2 cellular contexts compared by ENCODE assay signal in genomic region chr10:120897343-120897742, GRCh38.
TF ChIP-seq lines count a peak whose summit lies in the region.

No MANE protein-coding gene starts in this region.

TF ChIP-seq in K562, 482 proteins besides CTCF, POLR2A, EP300 and RAD21 (continues in another document):
- no peak for TF ChIP-seq BCOR (IDR thresholded peaks at IDR 0.05)
- TF ChIP-seq PKNOX1 (IDR thresholded peaks at IDR 0.05) = peak; percentile 14; the same call in 1 of the 2 replicates
- peak; percentile 31; the same call in 1 of the 2 replicates for TF ChIP-seq CTBP1 (IDR thresholded peaks at IDR 0.05; ENCODE audit: borderline replicate concordance)
- no peak for TF ChIP-seq IRF2 (CRISPR knock-in tag; IDR thresholded peaks at IDR 0.05)
- peak; percentile 69 for TF ChIP-seq MEIS2 (IDR thresholded peaks at IDR 0.05; ENCODE audit: partially characterized antibody)
- 0 out of 2 replicates have a peak, but pooled peaks have one; percentile 29 for TF ChIP-seq CXXC5 (CRISPR knock-in tag; IDR thresholded peaks at IDR 0.05)
- peak; percentile 55; the same call in 1 of the 2 replicates for TF ChIP-seq ETV1 (tag; conservative IDR thresholded peaks at IDR 0.05; ENCODE audit: low read depth)
- no peak for TF ChIP-seq ETV6 (IDR thresholded peaks at IDR 0.05; ENCODE audit: borderline replicate concordance in 1 of 2, low read depth in 2 of 2, low read length in 1 of 2)
- no peak for TF ChIP-seq ETV6 (CRISPR knock-in tag; IDR thresholded peaks at IDR 0.05; ENCODE audit: borderline replicate concordance)
- no peak for TF ChIP-seq ID3 (CRISPR knock-in tag; IDR thresholded peaks at IDR 0.05)
- no peak for TF ChIP-seq ID3 (tag; IDR thresholded peaks at IDR 0.05)
- TF ChIP-seq SRSF9 (IDR thresholded peaks at IDR 0.05; ENCODE audit: borderline replicate concordance, low read depth, low read length) = no peak
- 0 out of 2 replicates have a peak, but pooled peaks have one; percentile 40 for TF ChIP-seq ZNF584 (CRISPR knock-in tag; IDR thresholded peaks at IDR 0.05; ENCODE audit: low read depth)
- no peak for TF ChIP-seq PHB2 (IDR thresholded peaks at IDR 0.05; ENCODE audit: low read depth)
- no peak for TF ChIP-seq CEBPG (CRISPR knock-in tag; IDR thresholded peaks at IDR 0.05)
- TF ChIP-seq CEBPG (tag; conservative IDR thresholded peaks at IDR 0.05 in 1 of 2, IDR thresholded peaks at IDR 0.05 in 1 of 2) = peak in 1 of 2 experiments; percentile 83; a peak in 2 of 4 replicates
- TF ChIP-seq POLR2AphosphoS5 (IDR thresholded peaks at IDR 0.05; ENCODE audit: control insufficient read depth, insufficient read depth, low read depth, low read length) = no peak
- 0 out of 2 replicates have a peak, but pooled peaks have one; percentile 30 for TF ChIP-seq ZNF197 (CRISPR knock-in tag; IDR thresholded peaks at IDR 0.05; ENCODE audit: low read depth)
- no peak for TF ChIP-seq EWSR1 (IDR thresholded peaks at IDR 0.05; ENCODE audit: borderline replicate concordance, low read depth, partially characterized antibody)
- TF ChIP-seq ATF3 (IDR thresholded peaks at IDR 0.05) = peak; percentile 47; the same call in 1 of the 2 replicates
- TF ChIP-seq ATF3 (CRISPR knock-in tag; conservative IDR thresholded peaks at IDR 0.05) = no peak
- TF ChIP-seq HDAC8 (tag; IDR thresholded peaks at IDR 0.05) = no peak
- no peak for TF ChIP-seq ARNT (IDR thresholded peaks at IDR 0.05)
- no peak for TF ChIP-seq POLR3G (IDR thresholded peaks at IDR 0.05; ENCODE audit: extremely low read depth, insufficient read length, insufficient replicate concordance)
- TF ChIP-seq KHSRP (IDR thresholded peaks at IDR 0.05) = no peak
- no peak for TF ChIP-seq ZNF263 (CRISPR knock-in tag; IDR thresholded peaks at IDR 0.05; ENCODE audit: borderline replicate concordance)
- TF ChIP-seq SOX6 (IDR thresholded peaks at IDR 0.05) = peak; percentile 84
- no peak for TF ChIP-seq PBX2 (CRISPR knock-in tag; IDR thresholded peaks at IDR 0.05; ENCODE audit: low read depth)
- 0 out of 2 replicates have a peak, but pooled peaks have one; percentile 11 for TF ChIP-seq PBX2 (tag; conservative IDR thresholded peaks at IDR 0.05; ENCODE audit: low read depth)
- peak; percentile 66 for TF ChIP-seq FOSL1 (tag; conservative IDR thresholded peaks at IDR 0.05)
- no peak for TF ChIP-seq EZH2 (IDR thresholded peaks at IDR 0.05; ENCODE audit: borderline replicate concordance, low read depth, low read length)
- peak; percentile 24; the same call in 1 of the 2 replicates for TF ChIP-seq JUND (IDR thresholded peaks at IDR 0.05; ENCODE audit: borderline replicate concordance, low read depth, low read length)
- no peak for TF ChIP-seq JUND (tag; IDR thresholded peaks at IDR 0.05; ENCODE audit: borderline replicate concordance, low read depth, low read length)
- peak in 1 of 2 experiments; percentile 62; a peak in 1 of 4 replicates for TF ChIP-seq TRIM24 (IDR thresholded peaks at IDR 0.05)
- TF ChIP-seq ZNF24 (IDR thresholded peaks at IDR 0.05) = peak; percentile 49; the same call in 1 of the 2 replicates
- no peak for TF ChIP-seq LEF1 (IDR thresholded peaks at IDR 0.05)
- TF ChIP-seq WHSC1 (IDR thresholded peaks at IDR 0.05; ENCODE audit: low read length) = no peak
- TF ChIP-seq EP400 (IDR thresholded peaks at IDR 0.05) = 0 out of 2 replicates have a peak, but pooled peaks have one; percentile 21

TF ChIP-seq in HepG2, 621 proteins besides CTCF, POLR2A, EP300 and RAD21 (continues in another document):
- TF ChIP-seq NR2F6 (IDR thresholded peaks at IDR 0.05) = no peak
- TF ChIP-seq NR2F6 (CRISPR knock-in tag; IDR thresholded peaks at IDR 0.05) = peak; percentile 42; the same call in 1 of the 2 replicates
- no peak for TF ChIP-seq HOMEZ (CRISPR knock-in tag; IDR thresholded peaks at IDR 0.05; ENCODE audit: low read depth)
- TF ChIP-seq THRA (CRISPR knock-in tag; IDR thresholded peaks at IDR 0.05; ENCODE audit: borderline replicate concordance) = peak; percentile 88
- TF ChIP-seq MLXIP (CRISPR knock-in tag; IDR thresholded peaks at IDR 0.05; ENCODE audit: borderline replicate concordance) = no peak
- no peak for TF ChIP-seq ERF (CRISPR knock-in tag; IDR thresholded peaks at IDR 0.05)
- 0 out of 2 replicates have a peak, but pooled peaks have one; percentile 25 for TF ChIP-seq NCOA2 (CRISPR knock-in tag; IDR thresholded peaks at IDR 0.05)
- TF ChIP-seq FOXA1 (IDR thresholded peaks at IDR 0.05) = no peak
- TF ChIP-seq FOXA1 (CRISPR knock-in tag; IDR thresholded peaks at IDR 0.05) = peak; percentile 55
- peak; percentile 27; the same call in 1 of the 2 replicates for TF ChIP-seq ARID5B (CRISPR knock-in tag; IDR thresholded peaks at IDR 0.05)
- peak; percentile 70; the same call in 1 of the 2 replicates for TF ChIP-seq SOX5 (CRISPR knock-in tag; IDR thresholded peaks at IDR 0.05; ENCODE audit: borderline replicate concordance)
- TF ChIP-seq ZBTB1 (CRISPR knock-in tag; IDR thresholded peaks at IDR 0.05; ENCODE audit: borderline replicate concordance) = no peak
- TF ChIP-seq ZNF263 (CRISPR knock-in tag; IDR thresholded peaks at IDR 0.05) = no peak
- TF ChIP-seq SRSF9 (IDR thresholded peaks at IDR 0.05; ENCODE audit: borderline replicate concordance, insufficient read depth, low read depth, low read length, poor library complexity, severe bottlenecking) = no peak
- no peak for TF ChIP-seq HNRNPLL (IDR thresholded peaks at IDR 0.05; ENCODE audit: low read depth, low read length, poor library complexity, severe bottlenecking)
- TF ChIP-seq ISL2 (CRISPR knock-in tag; IDR thresholded peaks at IDR 0.05) = peak; percentile 36; the same call in 1 of the 2 replicates
- no peak for TF ChIP-seq SOX6 (IDR thresholded peaks at IDR 0.05)
- peak; percentile 60 for TF ChIP-seq SOX6 (CRISPR knock-in tag; IDR thresholded peaks at IDR 0.05)
- no peak for TF ChIP-seq CC2D1A (CRISPR knock-in tag; IDR thresholded peaks at IDR 0.05)
- no peak for TF ChIP-seq AFF4 (CRISPR knock-in tag; IDR thresholded peaks at IDR 0.05)
- no peak for TF ChIP-seq ZNF576 (CRISPR knock-in tag; IDR thresholded peaks at IDR 0.05)
- peak; percentile 70 for TF ChIP-seq CEBPG (CRISPR knock-in tag; IDR thresholded peaks at IDR 0.05)
- no peak for TF ChIP-seq SMYD3 (CRISPR knock-in tag; IDR thresholded peaks at IDR 0.05)
- TF ChIP-seq ZBTB49 (CRISPR knock-in tag; IDR thresholded peaks at IDR 0.05; ENCODE audit: borderline replicate concordance) = no peak
- 0 out of 2 replicates have a peak, but pooled peaks have one; percentile 39 for TF ChIP-seq GATA4 (IDR thresholded peaks at IDR 0.05; ENCODE audit: borderline replicate concordance, low read depth)
